ENCODE assay signal across 12 cellular contexts in genomic region chr11:78086521-78087074, GRCh38. TPM values are rescaled to one million over a fixed set of nuclear protein-coding genes. Genes with fewer than 3 reads are reported as not detected.
A peak's percentile ranks its signal among the peaks of the same experiment; 100 is the strongest.
DNase-seq lines count a peak whose midpoint lies in the region; TF ChIP-seq lines count a peak whose summit lies in the region.
"Not testable (repeated sequence)": the region's sequence is repeated elsewhere in the genome, so short reads cannot be mapped to it uniquely, and the experiment has no call there.
"Had no signal": no experiment of that assay in that cellular context is flagged by ENCODE, and none has a peak within 500 bp of the region (broad histone marks: within the 10 kb centered on the region; RNA-seq: fewer than 3 reads in every experiment).

No MANE protein-coding gene starts in this region.

- intact Hi-C loops in Caco-2 (cut with micrococcal nuclease; ENCODE audit: unreplicated experiment): not testable (repeated sequence)

- H3K36me3 ChIP-seq in Caco-2 (ENCODE audit: control insufficient read depth, insufficient read depth, low read length): not testable (repeated sequence)

- BruUV-seq in Caco-2 (replicated peaks; lab: Mats Ljungman, UMichigan): not testable (repeated sequence)

- not testable (repeated sequence) for H3K27me3 Mint-ChIP-seq in Caco-2 (ENCODE audit: insufficient read depth, unreplicated experiment); neural crest cell (ENCODE audit: low read depth)

- peaks cover 25% of the 10 kb centered on the region for H3K4me1 Mint-ChIP-seq in Caco-2 (ENCODE audit: low read depth, unreplicated experiment)
- not testable (repeated sequence) for H3K4me1 Mint-ChIP-seq in neural crest cell

- peaks cover 19% of the 10 kb centered on the region for H3K36me3 Mint-ChIP-seq in Caco-2 (ENCODE audit: insufficient read depth, unreplicated experiment)
- H3K36me3 Mint-ChIP-seq in neural crest cell (ENCODE audit: low read depth): not testable (repeated sequence)

- DNase-seq in Caco-2; neural crest cell (ENCODE audit: low read depth, low spot score): not testable (repeated sequence)
- peak; percentile 15 for DNase-seq in ELR (ENCODE audit: low read depth)
- peak; percentile 18 for DNase-seq in NCI-H1694 (lab: John Stamatoyannopoulos, UW)
- peak; percentile 44 for DNase-seq in RPMI7951 (ENCODE audit: low read depth)
- peak; percentile 25 for DNase-seq in astrocyte of the hippocampus (ENCODE audit: low read depth, low spot score)
- DNase-seq in islet precursor cell: peak; percentile 63

- not testable (repeated sequence) for H3K27me3 ChIP-seq in Caco-2 (replicated peaks; ENCODE audit: control insufficient read depth, insufficient read depth, low read length)

- POLR2A ChIA-PET in Caco-2 (lab: Charles Lee): not testable (repeated sequence)

- CTCF ChIA-PET in Caco-2 (lab: Charles Lee): not testable (repeated sequence)

- H3K9me3 ChIP-seq in Caco-2: peaks cover 26% of the 10 kb centered on the region

- H3K27ac Mint-ChIP-seq in Caco-2 (ENCODE audit: unreplicated experiment): peak overlapping the region; percentile 1
- not testable (repeated sequence) for H3K27ac Mint-ChIP-seq in neural crest cell (ENCODE audit: unreplicated experiment)

- not testable (repeated sequence) for TF ChIP-seq CTCF in Caco-2 (IDR thresholded peaks at IDR 0.05; ENCODE audit: insufficient read depth in 1 of 2, low read depth in 1 of 2, low read length in 1 of 2, severe bottlenecking in 1 of 2, unreplicated experiment in 1 of 2); neural crest cell (conservative IDR thresholded peaks at IDR 0.05)

- peaks cover 20% of the 10 kb centered on the region for H3K4me1 ChIP-seq in Caco-2

- not testable (repeated sequence) for H3K4me3 Mint-ChIP-seq in Caco-2 (ENCODE audit: unreplicated experiment)
- H3K4me3 Mint-ChIP-seq in neural crest cell: peak overlapping the region; percentile 58

- H3K9me3 Mint-ChIP-seq in Caco-2 (ENCODE audit: unreplicated experiment): peaks cover 19% of the 10 kb centered on the region
- not testable (repeated sequence) for H3K9me3 Mint-ChIP-seq in neural crest cell

- H3K4me3 ChIP-seq in Caco-2 (ENCODE audit: low read depth, low read length): not testable (repeated sequence)

RNA-seq across cellular contexts. Expression of gene NDUFC2, which starts 6.9 kb away (rescaled TPM):
- total RNA-seq in Caco-2 (2022) (732 and 805 TPM in 2 replicates), neural crest cell (236 and 251 TPM in 2 replicates)
- 320 and 392 TPM in 2 replicates for total RNA-seq in RPMI7951 (2014; rRNA removed; shearing (Covaris generic))

RNA-seq across cellular contexts. Expression of gene THRSP, which starts 22.9 kb away (rescaled TPM):
- total RNA-seq in Caco-2 (2022) (0.25 TPM in 1 of 2 replicates, not detected in the other), neural crest cell (not detected in 2 replicates)
- total RNA-seq in RPMI7951 (2014; rRNA removed; shearing (Covaris generic)): not detected in 2 replicates
- total RNA-seq: A673; CD8-positive, alpha-beta T cell; GM23338; H7; IMR-90 had no signal

RNA-seq across cellular contexts. Expression of gene ALG8, which starts 52.8 kb away (rescaled TPM):
- 188 and 191 TPM in 2 replicates for total RNA-seq in Caco-2 (2022)
- 87.5 and 115 TPM in 2 replicates for total RNA-seq in RPMI7951 (2014; rRNA removed; shearing (Covaris generic))
- 79.7 and 86.7 TPM in 2 replicates for total RNA-seq in neural crest cell
